In the genomic region with DNA sequence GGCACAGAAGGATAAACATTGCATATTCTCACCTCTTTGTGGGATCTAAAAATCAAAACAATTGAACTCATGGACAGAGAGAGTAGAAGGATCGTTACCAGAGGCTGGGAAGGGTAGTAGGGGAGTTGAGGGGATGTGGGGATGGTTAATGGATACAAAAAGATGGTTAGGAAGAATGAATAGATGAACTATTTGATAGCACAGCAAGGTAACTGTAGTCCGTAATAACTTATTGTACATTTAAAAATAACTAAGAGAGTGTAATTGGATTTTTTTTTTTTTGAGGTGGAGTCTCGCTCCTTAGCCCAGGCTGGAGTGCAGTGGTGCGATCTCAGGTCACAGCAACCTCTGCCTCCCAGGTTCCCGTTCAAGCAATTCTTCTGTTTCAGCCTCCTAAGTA, we compare ENCODE assay signal across 29 cellular contexts. TPM values are rescaled to one million over a fixed set of nuclear protein-coding genes. Genes with fewer than 3 reads are reported as not detected.
DNase-seq lines count a peak whose midpoint lies in the region; ATAC-seq, FAIRE-seq and TF ChIP-seq lines count a peak whose summit lies in the region.
"Had no signal": no experiment of that assay in that cellular context is flagged by ENCODE, and none has a peak within 500 bp of the region (broad histone marks: within the 10 kb centered on the region; RNA-seq: fewer than 3 reads in every experiment).

No MANE protein-coding gene starts in this region.

- no peak for FAIRE-seq in HepG2 (lab: Jason Lieb, UNC)
- FAIRE-seq: A204.1, A549, D721Med had no signal

- H3K4me1 ChIP-seq in HepG2 (ENCODE audit: insufficient read depth, low read length): peaks cover 12% of the 10 kb centered on the region
- H3K4me1 ChIP-seq in right lobe of liver: peaks cover 0 to 5% (median under 1%) of the 10 kb centered on the region in 4 donors
- H3K4me1 ChIP-seq: A549, BE2C, Caco-2 had no signal

- intact Hi-C loops in HepG2 (cut with micrococcal nuclease; ENCODE audit: unreplicated experiment) (no loop called here), right lobe of liver (cut with DNase I) (no loop called here)

- 96% methylated on average over 5 of the region's 5 CpGs for WGBS in HepG2 (ENCODE audit: low lambda C conversion rate)
- WGBS in right lobe of liver (ENCODE audit: insufficient coverage, low coverage, low lambda C conversion rate, missing lambda C conversion rate): 96% methylated on average over 3 of the region's 5 CpGs

- H3K27me3 ChIP-seq in HepG2 (ENCODE audit: control insufficient read depth in 1 of 2, insufficient read depth in 2 of 2, low read length in 2 of 2): no peaks in the 10 kb centered on the region
- no peaks in the 10 kb centered on the region for H3K27me3 ChIP-seq in right lobe of liver
- H3K27me3 ChIP-seq: BE2C; BLaER1; BLaER1 treated with 17β-estradiol and CSF1 and Interleukin-3, amounts not matched to agents 10 nM and 100 nM had no signal

- ATAC-seq in HepG2 (no peak), right lobe of liver (no peak)
- ATAC-seq: A549; CD8-positive, alpha-beta T cell had no signal

- H3K4me2 ChIP-seq in HepG2 (ENCODE audit: low read depth, low read length): no peak overlapping the region
- H3K4me2 ChIP-seq: A549; BLaER1; BLaER1 treated with 17β-estradiol and CSF1 and Interleukin-3, amounts not matched to agents 10 nM and 100 nM had no signal

- H2AFZ ChIP-seq in HepG2 (ENCODE audit: low read length): no peak overlapping the region

- TF ChIP-seq EP300 in HepG2 (IDR thresholded peaks at IDR 0.05; ENCODE audit: low read depth in 2 of 2, low read length in 2 of 2) (no peak), HepG2 (CRISPR knock-in tag; IDR thresholded peaks at IDR 0.05; ENCODE audit: borderline replicate concordance) (no peak)

- CTCF ChIA-PET in HepG2 (lab: Yijun Ruan, JAX; ENCODE audit: low intra/inter-chr PET ratio, low total read pairs): no interaction called here

- H3K9me3 ChIP-seq in HepG2 (ENCODE audit: low read length) (no peaks in the 10 kb centered on the region), right lobe of liver (no peaks in the 10 kb centered on the region)
- H3K9me3 ChIP-seq: BE2C, BLaER1, Caco-2 had no signal

- DNase-seq in HepG2 (ENCODE audit: low spot score) (no peak), right lobe of liver (no peak)
- DNase-seq: 8988T; ACHN; AML-193; BE2C; C1 segment of cervical spinal cord; Caco-2; Calu3; CD4-positive, alpha-beta memory T cell; CD4-positive, alpha-beta T cell; CD4-positive, CD25-positive, alpha-beta regulatory T cell; CD8-positive, alpha-beta memory T cell; CD8-positive, alpha-beta T cell; COR-L47; DMS 273 treated with DMSO at 0.1 percent for 48 hours; DMS153; DMS53; DMS79; DMS79 treated with DMSO at 0.1 percent for 48 hours; DND-41; EL had no signal

- TF ChIP-seq CTCF in HepG2 (CRISPR knock-in tag; IDR thresholded peaks at IDR 0.05): no peak
- no peak for TF ChIP-seq CTCF in right lobe of liver (IDR thresholded peaks at IDR 0.05)

- H3K27ac ChIP-seq in HepG2 (ENCODE audit: extremely low read length, insufficient read depth, low read length): no peak overlapping the region
- no peak overlapping the region for H3K27ac ChIP-seq in right lobe of liver
- H3K27ac ChIP-seq: 22Rv1; A549; BLaER1; BLaER1 treated with 17β-estradiol and CSF1 and Interleukin-3, amounts not matched to agents 10 nM and 100 nM; C4-2B had no signal

- H3K4me3 ChIP-seq in HepG2 (replicated peaks in 1 of 3; ENCODE audit: insufficient read depth in 1 of 3, low read depth in 2 of 3, low read length in 3 of 3) (no peak overlapping the region), right lobe of liver (no peak overlapping the region)
- H3K4me3 ChIP-seq: A549; BLaER1; BLaER1 treated with 17β-estradiol and CSF1 and Interleukin-3, amounts not matched to agents 10 nM and 100 nM had no signal

- in situ Hi-C loops in HepG2 (cut with HindIII; ENCODE audit: extremely low pct_ligation_motif_present, low pct_unique_long_range_greater_than_20kb): no loop called here

- TF ChIP-seq RAD21 in HepG2 (CRISPR knock-in tag; IDR thresholded peaks at IDR 0.05): no peak

- H4K20me1 ChIP-seq in HepG2 (ENCODE audit: insufficient read depth, low read length): no peaks in the 10 kb centered on the region
- H4K20me1 ChIP-seq: BLaER1; BLaER1 treated with 17β-estradiol and CSF1 and Interleukin-3, amounts not matched to agents 10 nM and 100 nM had no signal

- H3K9ac ChIP-seq in HepG2 (ENCODE audit: insufficient read depth, low read depth, low read length): no peak overlapping the region
- H3K9ac ChIP-seq: BLaER1; BLaER1 treated with 17β-estradiol and CSF1 and Interleukin-3, amounts not matched to agents 10 nM and 100 nM had no signal

- H3K79me2 ChIP-seq in HepG2 (ENCODE audit: insufficient read depth, low read length): no peaks in the 10 kb centered on the region

- no TSS peak for BruUV-seq in HepG2 (replicated peaks; lab: Mats Ljungman, UMichigan)

- H3K36me3 ChIP-seq in HepG2 (replicated peaks in 1 of 2; ENCODE audit: control insufficient read depth in 1 of 2, insufficient read depth in 2 of 2, low read length in 2 of 2) (no peaks in the 10 kb centered on the region; a peak in 1 of 5 replicates), right lobe of liver (no peaks in the 10 kb centered on the region)
- H3K36me3 ChIP-seq: BE2C; BLaER1; BLaER1 treated with 17β-estradiol and CSF1 and Interleukin-3, amounts not matched to agents 10 nM and 100 nM had no signal

- POLR2A ChIA-PET in HepG2 (lab: Yijun Ruan, JAX): no interaction called here

- no peak for TF ChIP-seq POLR2A in HepG2 (IDR thresholded peaks at IDR 0.05; ENCODE audit: insufficient read depth in 1 of 2, low read depth in 2 of 2, low read length in 2 of 2)
- no peak for TF ChIP-seq POLR2A in right lobe of liver (IDR thresholded peaks at IDR 0.05)

TF ChIP-seq in HepG2, 621 proteins besides CTCF, POLR2A, EP300 and RAD21:
- no peak for TF ChIP-seq ZFX (CRISPR knock-in tag; IDR thresholded peaks at IDR 0.05; ENCODE audit: low read depth)
- TF ChIP-seq ZNF33A (CRISPR knock-in tag; IDR thresholded peaks at IDR 0.05; ENCODE audit: borderline replicate concordance): no peak
- TF ChIP-seq CENPT (CRISPR knock-in tag; IDR thresholded peaks at IDR 0.05; ENCODE audit: low read depth): no peak
- no peak for TF ChIP-seq SOX13 (IDR thresholded peaks at IDR 0.05)
- no peak for TF ChIP-seq SOX13 (CRISPR knock-in tag; conservative IDR thresholded peaks at IDR 0.05 in 1 of 2, IDR thresholded peaks at IDR 0.05 in 1 of 2)
- no peak for TF ChIP-seq MEF2D (CRISPR knock-in tag; IDR thresholded peaks at IDR 0.05)
- TF ChIP-seq ZNF839 (CRISPR knock-in tag; IDR thresholded peaks at IDR 0.05; ENCODE audit: borderline replicate concordance): no peak
- TF ChIP-seq HNRNPK (IDR thresholded peaks at IDR 0.05; ENCODE audit: low read depth, low read length, poor library complexity, severe bottlenecking): peak; percentile 92
- no peak for TF ChIP-seq SOX5 (CRISPR knock-in tag; IDR thresholded peaks at IDR 0.05; ENCODE audit: borderline replicate concordance)

RNA-seq across cellular contexts. Expression of gene NUBPL, which starts 52.0 kb away (rescaled TPM):
- total RNA-seq in HepG2 (2016; rRNA removed; fragmentation: Illumina TruSeq; extraction: Trizol) (44.1 and 67.1 TPM in 2 replicates), right lobe of liver (1 to 10 TPM; 6.3 to 9.5 (median 7.2) TPM)
- 2.8 and 3.6 TPM in 2 replicates for total RNA-seq in HepG2 (2016; cell fraction: cytosol; rRNA removed; fragmentation: Illumina TruSeq; extraction: Trizol; ENCODE audit: low read depth)
- 46.0 and 66.8 TPM in 2 replicates for total RNA-seq in HepG2 (2016; cell fraction: insoluble cytoplasmic fraction; rRNA removed; fragmentation: Illumina TruSeq; extraction: Trizol)
- total RNA-seq in HepG2 (2016; cell fraction: membrane; rRNA removed; fragmentation: Illumina TruSeq; extraction: Trizol): 11.2 and 11.4 TPM in 2 replicates
- total RNA-seq in HepG2 (2016; cell fraction: nucleus; rRNA removed; fragmentation: Illumina TruSeq; extraction: Trizol): 89.2 and 90.0 TPM in 2 replicates
- polyA plus RNA-seq in HepG2 (2011; rRNA removed): 15.8 and 21.3 TPM in 2 replicates
- polyA plus RNA-seq in HepG2 (2011; cell fraction: cytosol; rRNA removed): 8.7 and 14.2 TPM in 2 replicates
- polyA plus RNA-seq in HepG2 (2011; cell fraction: nucleus; rRNA removed): 7.1 and 8.2 TPM in 2 replicates
- polyA plus RNA-seq in HepG2 (2012): 16.0 and 24.2 TPM in 2 replicates
- 2.0 and 2.5 TPM in 2 replicates for polyA plus RNA-seq in HepG2 (2016; cell fraction: cytosol; fragmentation: Illumina TruSeq; extraction: Trizol; ENCODE audit: low read depth)
- 46.1 and 49.1 TPM in 2 replicates for polyA plus RNA-seq in HepG2 (2016; cell fraction: insoluble cytoplasmic fraction; fragmentation: Illumina TruSeq; extraction: Trizol; ENCODE audit: low read depth)
- 7.5 and 7.8 TPM in 2 replicates for polyA plus RNA-seq in HepG2 (2016; cell fraction: membrane; fragmentation: Illumina TruSeq; extraction: Trizol; ENCODE audit: low read depth)
- 24.3 and 24.6 TPM in 2 replicates for polyA plus RNA-seq in HepG2 (2016; cell fraction: nucleus; fragmentation: Illumina TruSeq; extraction: Trizol; ENCODE audit: insufficient read depth, low read depth)
- 3.7 and 19.6 TPM in 2 replicates for polyA minus RNA-seq in HepG2 (2011; rRNA and poly(A)+ RNA removed; ENCODE audit: low replicate concordance)
- polyA minus RNA-seq in HepG2 (2011; cell fraction: cytosol; rRNA and poly(A)+ RNA removed): 16.4 and 17.6 TPM in 2 replicates
- 89.0 and 103 TPM in 2 replicates for polyA minus RNA-seq in HepG2 (2011; cell fraction: nucleus; rRNA and poly(A)+ RNA removed)
